11 cellular contexts compared by ENCODE assay signal in genomic region chr3:12963184-12963868, GRCh38.
A peak's percentile ranks its signal among the peaks of the same experiment; 100 is the strongest.
DNase-seq lines count a peak whose midpoint lies in the region; ATAC-seq, FAIRE-seq and TF ChIP-seq lines count a peak whose summit lies in the region.
"Had no signal": no experiment of that assay in that cellular context is flagged by ENCODE, and none has a peak within 500 bp of the region (broad histone marks: within the 10 kb centered on the region; RNA-seq: fewer than 3 reads in every experiment).

No MANE protein-coding gene starts in this region.

- no TSS peak for BruUV-seq in HepG2 (replicated peaks; lab: Mats Ljungman, UMichigan)

- ATAC-seq in heart left ventricle = no peak
- no peak for ATAC-seq in Right ventricle myocardium superior (ENCODE audit: poor library complexity)
- no peak for ATAC-seq in activated CD8-positive, alpha-beta T cell treated with anti-CD3 and anti-CD28 coated beads, Interleukin-2, amount 10 ng/mL, durations not matched to agents 7 days and 5 days
- ATAC-seq in HepG2 = no peak

- peaks cover 15% of the 10 kb centered on the region for H3K36me3 Mint-ChIP-seq in activated CD8-positive, alpha-beta T cell treated with anti-CD3 and anti-CD28 coated beads, Interleukin-2, amount 10 ng/mL, durations not matched to agents 7 days and 5 days (ENCODE audit: low read depth)

- WGBS in heart left ventricle, 4 donors = 32 to 48% (median 43%) methylated on average over 8 of the region's 8 CpGs
- WGBS in HepG2 (ENCODE audit: low lambda C conversion rate) = 87% methylated on average over 8 of the region's 8 CpGs

- no peak overlapping the region for H2AFZ ChIP-seq in HepG2 (ENCODE audit: low read length)

- peaks cover 57% of the 10 kb centered on the region for H4K20me1 ChIP-seq in HepG2 (ENCODE audit: insufficient read depth, low read length)

- no peak for FAIRE-seq in HepG2 (lab: Jason Lieb, UNC)

- no peak overlapping the region; the same call in 1 of the 2 replicates for H3K9ac ChIP-seq in HepG2 (ENCODE audit: insufficient read depth, low read depth, low read length)

- H3K4me1 ChIP-seq in heart left ventricle (peaks cover 41 to 96% (median 89%) of the 10 kb centered on the region in 12 donors), HepG2 (ENCODE audit: insufficient read depth, low read length) (peaks cover 68% of the 10 kb centered on the region), uterus (peaks cover 0 to 13% of the 10 kb centered on the region in 2 donors)

- H3K4me3 ChIP-seq in heart left ventricle = no peak overlapping the region
- H3K4me3 ChIP-seq in HepG2 (replicated peaks in 1 of 3; ENCODE audit: insufficient read depth in 1 of 3, low read depth in 2 of 3, low read length in 3 of 3) = peak overlapping the region in 1 of 3 experiments; percentile 53; a peak in 1 of 6 replicates
- H3K4me3 ChIP-seq in uterus = no peak overlapping the region
- H3K4me3 ChIP-seq: esophagus muscularis mucosa had no signal

- CTCF ChIA-PET in activated CD8-positive, alpha-beta T cell treated with anti-CD3 and anti-CD28 coated beads, Interleukin-2, amount 10 ng/mL, durations not matched to agents 7 days and 5 days (lab: Charles Lee) = interaction anchor here (0.6 to 2.2 kb wide), 6 partner anchors 14 to 129 kb away, joined by 3 to 10 read pairs (median 4); no protein-coding TSS in a partner anchor
- CTCF ChIA-PET in HepG2 (lab: Yijun Ruan, JAX; ENCODE audit: low intra/inter-chr PET ratio, low total read pairs) = no interaction called here

- H3K4me2 ChIP-seq in HepG2 (ENCODE audit: low read depth, low read length) = peak overlapping the region; percentile 78

- DNase-seq in heart left ventricle (peak in 1 of 5 donors; percentile 0), Right ventricle myocardium superior (no peak), HepG2 (ENCODE audit: low spot score) (no peak), NOMO-1 treated with dmso at 0.1 percent for 144 hours (lab: John Stamatoyannopoulos, UW; ENCODE audit: unreplicated experiment) (no peak), uterus (no peak), activated gamma-delta T cell (lab: John Stamatoyannopoulos, UW) (no peak)
- DNase-seq in activated CD8-positive, alpha-beta T cell treated with anti-CD3 and anti-CD28 coated beads, Interleukin-2, amount 10 ng/mL, durations not matched to agents 7 days and 5 days = peak; percentile 44
- DNase-seq: central memory CD4-positive, alpha-beta T cell; NCI-H510A had no signal

- in situ Hi-C loops in HepG2 (cut with HindIII; ENCODE audit: extremely low pct_ligation_motif_present, low pct_unique_long_range_greater_than_20kb) = no loop called here

- H3K27me3 ChIP-seq in heart left ventricle = no peaks in the 10 kb centered on the region
- H3K27me3 ChIP-seq in HepG2 (ENCODE audit: control insufficient read depth in 1 of 2, insufficient read depth in 2 of 2, low read length in 2 of 2) = peaks cover 0 to 3% of the 10 kb centered on the region in 2 experiments; a peak in 1 of 5 replicates
- H3K27me3 ChIP-seq in uterus = no peaks in the 10 kb centered on the region
- H3K27me3 ChIP-seq: esophagus muscularis mucosa had no signal

- TF ChIP-seq POLR2A in heart left ventricle (IDR thresholded peaks at IDR 0.05) = no peak
- TF ChIP-seq POLR2A in HepG2 (IDR thresholded peaks at IDR 0.05; ENCODE audit: insufficient read depth in 1 of 2, low read depth in 2 of 2, low read length in 2 of 2) = 0 out of 4 replicates have a peak, but pooled peaks of 1 of the 2 experiments have one; percentile 26
- TF ChIP-seq POLR2A in uterus (IDR thresholded peaks at IDR 0.05) = no peak

- intact Hi-C loops in heart left ventricle (cut with DNase I) (no loop called here), Right ventricle myocardium superior (cut with DNase I) (no loop called here), HepG2 (cut with micrococcal nuclease; ENCODE audit: unreplicated experiment) (no loop called here), uterus (cut with DNase I; ENCODE audit: low total_unique reads) (no loop called here)

- TF ChIP-seq RAD21 in HepG2 (CRISPR knock-in tag; IDR thresholded peaks at IDR 0.05) = no peak

- H3K36me3 ChIP-seq in heart left ventricle (no peaks in the 10 kb centered on the region), HepG2 (replicated peaks in 1 of 2; ENCODE audit: control insufficient read depth in 1 of 2, insufficient read depth in 2 of 2, low read length in 2 of 2) (peaks cover 10 to 25% of the 10 kb centered on the region in 2 experiments; a peak in 4 of 5 replicates), uterus (no peaks in the 10 kb centered on the region)
- H3K36me3 ChIP-seq: esophagus muscularis mucosa had no signal

- no peaks in the 10 kb centered on the region for H3K9me3 Mint-ChIP-seq in activated CD8-positive, alpha-beta T cell treated with anti-CD3 and anti-CD28 coated beads, Interleukin-2, amount 10 ng/mL, durations not matched to agents 7 days and 5 days (ENCODE audit: insufficient read depth)

- H3K79me2 ChIP-seq in HepG2 (ENCODE audit: insufficient read depth, low read length) = peaks cover 89% of the 10 kb centered on the region

- no peak for TF ChIP-seq CTCF in heart left ventricle (IDR thresholded peaks at IDR 0.05)
- TF ChIP-seq CTCF in HepG2 (CRISPR knock-in tag; IDR thresholded peaks at IDR 0.05) = no peak
- TF ChIP-seq CTCF in uterus (IDR thresholded peaks at IDR 0.05) = no peak

- H3K4me1 Mint-ChIP-seq in activated CD8-positive, alpha-beta T cell treated with anti-CD3 and anti-CD28 coated beads, Interleukin-2, amount 10 ng/mL, durations not matched to agents 7 days and 5 days (ENCODE audit: low read depth) = peaks cover 76% of the 10 kb centered on the region

- H3K27ac ChIP-seq in heart left ventricle (peak overlapping the region in 11 of 12 donors; percentile 27 to 94 (median 51)), HepG2 (ENCODE audit: extremely low read length, insufficient read depth, low read length) (peak overlapping the region; percentile 81), temporal lobe (ENCODE audit: low read depth, low read length) (peak overlapping the region; percentile 53), uterus (peak overlapping the region in 1 of 2 donors; percentile 2)

- H3K27me3 Mint-ChIP-seq in activated CD8-positive, alpha-beta T cell treated with anti-CD3 and anti-CD28 coated beads, Interleukin-2, amount 10 ng/mL, durations not matched to agents 7 days and 5 days (ENCODE audit: low read depth) = peaks cover 4% of the 10 kb centered on the region

- no peak for TF ChIP-seq EP300 in HepG2 (IDR thresholded peaks at IDR 0.05; ENCODE audit: low read depth in 2 of 2, low read length in 2 of 2)
- no peak for TF ChIP-seq EP300 in HepG2 (CRISPR knock-in tag; IDR thresholded peaks at IDR 0.05; ENCODE audit: borderline replicate concordance)

- H3K27ac Mint-ChIP-seq in activated CD8-positive, alpha-beta T cell treated with anti-CD3 and anti-CD28 coated beads, Interleukin-2, amount 10 ng/mL, durations not matched to agents 7 days and 5 days = peak overlapping the region; percentile 57

- peak overlapping the region; percentile 17 for H3K4me3 Mint-ChIP-seq in activated CD8-positive, alpha-beta T cell treated with anti-CD3 and anti-CD28 coated beads, Interleukin-2, amount 10 ng/mL, durations not matched to agents 7 days and 5 days

- no peaks in the 10 kb centered on the region for H3K9me3 ChIP-seq in heart left ventricle
- H3K9me3 ChIP-seq in HepG2 (ENCODE audit: low read length) = no peaks in the 10 kb centered on the region
- no peaks in the 10 kb centered on the region for H3K9me3 ChIP-seq in uterus
- H3K9me3 ChIP-seq: esophagus muscularis mucosa had no signal

- POLR2A ChIA-PET in activated CD8-positive, alpha-beta T cell treated with anti-CD3 and anti-CD28 coated beads, Interleukin-2, amount 10 ng/mL, durations not matched to agents 7 days and 5 days (lab: Charles Lee) = interaction anchor here (1.0 kb wide), 1 partner anchor 106 kb away, joined by 5 read pairs; no protein-coding TSS in a partner anchor
- POLR2A ChIA-PET in HepG2 (lab: Yijun Ruan, JAX) = interaction anchor here (3.9 kb wide), 1 partner anchor 16 kb away, joined by 16 read pairs; no protein-coding TSS in a partner anchor

TF ChIP-seq in HepG2, 621 proteins besides CTCF, POLR2A, EP300 and RAD21:
- TF ChIP-seq RFXANK (CRISPR knock-in tag; IDR thresholded peaks at IDR 0.05) (no peak), ZFP36L2 (CRISPR knock-in tag; IDR thresholded peaks at IDR 0.05) (no peak), ZNF629 (CRISPR knock-in tag; conservative IDR thresholded peaks at IDR 0.05) (peak; percentile 69), ZC3H13 (CRISPR knock-in tag; IDR thresholded peaks at IDR 0.05) (no peak), ZMYM3 (CRISPR knock-in tag; IDR thresholded peaks at IDR 0.05) (peak; percentile 16; the same call in 1 of the 2 replicates), DR1 (CRISPR knock-in tag; IDR thresholded peaks at IDR 0.05) (no peak), ZNF839 (CRISPR knock-in tag; IDR thresholded peaks at IDR 0.05; ENCODE audit: borderline replicate concordance) (no peak), ZNF761 (CRISPR knock-in tag; conservative IDR thresholded peaks at IDR 0.05) (no peak), SOX6 (IDR thresholded peaks at IDR 0.05) (no peak), SOX6 (CRISPR knock-in tag; IDR thresholded peaks at IDR 0.05) (0 out of 2 replicates have a peak, but pooled peaks have one; percentile 11), ZNF512B (CRISPR knock-in tag; IDR thresholded peaks at IDR 0.05; ENCODE audit: borderline replicate concordance) (0 out of 2 replicates have a peak, but pooled peaks have one; percentile 36), ZNF205 (CRISPR knock-in tag; IDR thresholded peaks at IDR 0.05) (0 out of 2 replicates have a peak, but pooled peaks have one; percentile 66)
